In genomic region chr2:241325257-241325656, GRCh38 we compare ENCODE assay signal across 11 cellular contexts.
"Had no signal": no experiment of that assay in that cellular context is flagged by ENCODE, and none has a peak within 500 bp of the region (broad histone marks: within the 10 kb centered on the region; RNA-seq: fewer than 3 reads in every experiment).

No MANE protein-coding gene starts in this region.

- ATAC-seq: esophagus mucosa; left colon; stimulated activated naive CD8-positive, alpha-beta T cell treated with anti-CD3 and anti-CD28 coated beads, Interleukin-15, amount 100 ng/mL, for 72 hours had no signal

- H3K4me3 ChIP-seq: ascending aorta, testis had no signal

- H3K27ac Mint-ChIP-seq: stimulated activated naive CD8-positive, alpha-beta T cell treated with anti-CD3 and anti-CD28 coated beads, Interleukin-15, amount 100 ng/mL, for 72 hours had no signal

- H3K4me3 Mint-ChIP-seq: nephron progenitor cell; stimulated activated naive CD8-positive, alpha-beta T cell treated with anti-CD3 and anti-CD28 coated beads, Interleukin-15, amount 100 ng/mL, for 72 hours had no signal

- H3K9me3 ChIP-seq: ascending aorta, testis had no signal

- H3K27me3 ChIP-seq: ascending aorta, testis had no signal

- H3K27ac ChIP-seq: ascending aorta, testis had no signal

- H3K9me3 Mint-ChIP-seq: stimulated activated naive CD8-positive, alpha-beta T cell treated with anti-CD3 and anti-CD28 coated beads, Interleukin-15, amount 100 ng/mL, for 72 hours had no signal

- DNase-seq: activated T-cell treated with anti-CD3 and anti-CD28 coated beads for 4 hours; glutamatergic neuron; left colon; nephron progenitor cell; stimulated activated CD4-positive, alpha-beta T cell treated with anti-CD3 and anti-CD28 coated beads, Interleukin-2, amount 100 ng/mL, for 48 hours; stimulated activated CD8-positive, alpha-beta memory T cell treated with anti-CD3 and anti-CD28 coated beads, Interleukin-4, amount 100 ng/mL, for 48 hours; stimulated activated naive CD8-positive, alpha-beta T cell treated with anti-CD3 and anti-CD28 coated beads, Interleukin-15, amount 100 ng/mL, for 72 hours; SW 1271; testis had no signal

- H3K27me3 Mint-ChIP-seq: stimulated activated naive CD8-positive, alpha-beta T cell treated with anti-CD3 and anti-CD28 coated beads, Interleukin-15, amount 100 ng/mL, for 72 hours had no signal
